Comparison of ENCODE assay signal across 25 cellular contexts in the genomic region with DNA sequence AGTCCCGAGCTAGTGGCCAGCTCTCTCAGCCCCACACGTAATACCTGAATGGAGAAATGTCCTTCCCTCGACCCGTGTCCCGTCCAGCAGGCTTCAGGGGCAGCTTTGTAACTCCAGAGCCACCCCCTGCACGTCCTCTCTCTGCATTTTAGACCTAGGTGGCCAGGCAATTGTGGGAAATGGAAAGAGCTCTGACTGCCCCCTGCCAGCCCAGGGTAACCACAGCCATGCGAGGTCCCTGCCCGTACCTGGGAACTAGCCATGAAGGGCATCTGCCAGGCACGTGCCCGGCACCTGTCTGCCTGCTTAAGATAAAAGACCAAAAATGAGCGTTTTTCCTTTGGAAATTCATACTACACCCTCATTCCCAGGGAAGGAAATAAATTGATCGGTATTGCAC.
"Had no signal": no experiment of that assay in that cellular context is flagged by ENCODE, and none has a peak within 500 bp of the region (broad histone marks: within the 10 kb centered on the region; RNA-seq: fewer than 3 reads in every experiment).

No MANE protein-coding gene starts in this region.

- H3K4me1 Mint-ChIP-seq: neural crest cell had no signal

- H3K9me3 ChIP-seq: esophagus squamous epithelium, left ventricle myocardium inferior, psoas muscle, thyroid gland, upper lobe of left lung had no signal

- H3K4me3 Mint-ChIP-seq: activated CD4-positive, alpha-beta T cell treated with anti-CD3 and anti-CD28 coated beads for 36 hours; activated CD8-positive, alpha-beta T cell treated with anti-CD3 and anti-CD28 coated beads, Interleukin-2, amount 10 ng/mL, durations not matched to agents 7 days and 5 days; activated naive CD8-positive, alpha-beta T cell; activated T-cell treated with anti-CD3 and anti-CD28 coated beads, Interleukin-2, amount 50 U/mL, for 72 hours; neural crest cell; stimulated activated naive CD8-positive, alpha-beta T cell treated with anti-CD3 and anti-CD28 coated beads, Interleukin-15, Interleukin-2, amounts not matched to agents 100 ng/mL and 50 ng/mL, for 24 hours; T-helper 1 cell treated with Interleukin-12 subunit alpha and Interleukin-12 subunit beta and Interleukin-4 antibody, amounts not matched to agents 30 μg/mL and 1 μg/mL, for 36 hours had no signal

- H3K27ac ChIP-seq: epithelial cell of prostate, left ventricle myocardium inferior, psoas muscle, upper lobe of left lung had no signal

- H3K27me3 ChIP-seq: esophagus squamous epithelium, thyroid gland, upper lobe of left lung had no signal

- H3K27me3 Mint-ChIP-seq: activated CD4-positive, alpha-beta T cell treated with anti-CD3 and anti-CD28 coated beads for 36 hours; activated naive CD8-positive, alpha-beta T cell; stimulated activated naive CD8-positive, alpha-beta T cell treated with anti-CD3 and anti-CD28 coated beads, Interleukin-15, Interleukin-2, amounts not matched to agents 100 ng/mL and 50 ng/mL, for 24 hours had no signal

- H3K9me3 Mint-ChIP-seq: activated T-cell treated with anti-CD3 and anti-CD28 coated beads, Interleukin-2, amount 50 U/mL, for 72 hours; neural crest cell; stimulated activated naive CD8-positive, alpha-beta T cell treated with anti-CD3 and anti-CD28 coated beads, Interleukin-15, Interleukin-2, amounts not matched to agents 100 ng/mL and 50 ng/mL, for 24 hours; T-helper 1 cell treated with Interleukin-12 subunit alpha and Interleukin-12 subunit beta and Interleukin-4 antibody, amounts not matched to agents 30 μg/mL and 1 μg/mL, for 36 hours had no signal

- DNase-seq: activated CD4-positive, alpha-beta T cell treated with anti-CD3 and anti-CD28 coated beads for 36 hours; activated CD4-positive, CD25-positive, alpha-beta regulatory T cell; activated CD8-positive, alpha-beta T cell treated with anti-CD3 and anti-CD28 coated beads, Interleukin-2, amount 10 ng/mL, durations not matched to agents 7 days and 5 days; activated effector memory CD4-positive, alpha-beta T cell treated with Interleukin-2 at 50 U/mL for 16 hours; activated naive CD4-positive, alpha-beta T cell treated with Interleukin-2 at 50 U/mL for 16 hours; activated T-cell treated with anti-CD3 and anti-CD28 coated beads for 4 hours; activated T-cell treated with anti-CD3 and anti-CD28 coated beads, Interleukin-2, amount 50 U/mL, for 72 hours; anterior cingulate cortex; dermis blood vessel endothelial cell; effector CD4-positive, alpha-beta T cell; esophagus squamous epithelium; glutamatergic neuron; left ventricle myocardium inferior; occipital lobe; substantia nigra; SW 1271; thyroid gland; upper lobe of left lung had no signal

- H3K36me3 ChIP-seq: left ventricle myocardium inferior, thyroid gland had no signal

- H3K4me3 ChIP-seq: esophagus squamous epithelium, left ventricle myocardium inferior, lung, psoas muscle, thyroid gland, upper lobe of left lung had no signal

- ATAC-seq: activated CD4-positive, alpha-beta T cell treated with anti-CD3 and anti-CD28 coated beads for 36 hours; activated CD8-positive, alpha-beta T cell treated with anti-CD3 and anti-CD28 coated beads, Interleukin-2, amount 10 ng/mL, durations not matched to agents 7 days and 5 days; activated T-cell treated with anti-CD3 and anti-CD28 coated beads, Interleukin-2, amount 50 U/mL, for 72 hours; psoas muscle had no signal

- H3K27ac Mint-ChIP-seq: activated CD4-positive, alpha-beta T cell treated with anti-CD3 and anti-CD28 coated beads for 36 hours; activated CD8-positive, alpha-beta T cell treated with anti-CD3 and anti-CD28 coated beads, Interleukin-2, amount 10 ng/mL, durations not matched to agents 7 days and 5 days; activated naive CD8-positive, alpha-beta T cell; activated T-cell treated with anti-CD3 and anti-CD28 coated beads, Interleukin-2, amount 50 U/mL, for 72 hours; stimulated activated naive CD8-positive, alpha-beta T cell treated with anti-CD3 and anti-CD28 coated beads, Interleukin-15, Interleukin-2, amounts not matched to agents 100 ng/mL and 50 ng/mL, for 24 hours; T-helper 1 cell treated with Interleukin-12 subunit alpha and Interleukin-12 subunit beta and Interleukin-4 antibody, amounts not matched to agents 30 μg/mL and 1 μg/mL, for 36 hours had no signal

- H3K36me3 Mint-ChIP-seq: activated naive CD8-positive, alpha-beta T cell had no signal
